In the genomic region with DNA sequence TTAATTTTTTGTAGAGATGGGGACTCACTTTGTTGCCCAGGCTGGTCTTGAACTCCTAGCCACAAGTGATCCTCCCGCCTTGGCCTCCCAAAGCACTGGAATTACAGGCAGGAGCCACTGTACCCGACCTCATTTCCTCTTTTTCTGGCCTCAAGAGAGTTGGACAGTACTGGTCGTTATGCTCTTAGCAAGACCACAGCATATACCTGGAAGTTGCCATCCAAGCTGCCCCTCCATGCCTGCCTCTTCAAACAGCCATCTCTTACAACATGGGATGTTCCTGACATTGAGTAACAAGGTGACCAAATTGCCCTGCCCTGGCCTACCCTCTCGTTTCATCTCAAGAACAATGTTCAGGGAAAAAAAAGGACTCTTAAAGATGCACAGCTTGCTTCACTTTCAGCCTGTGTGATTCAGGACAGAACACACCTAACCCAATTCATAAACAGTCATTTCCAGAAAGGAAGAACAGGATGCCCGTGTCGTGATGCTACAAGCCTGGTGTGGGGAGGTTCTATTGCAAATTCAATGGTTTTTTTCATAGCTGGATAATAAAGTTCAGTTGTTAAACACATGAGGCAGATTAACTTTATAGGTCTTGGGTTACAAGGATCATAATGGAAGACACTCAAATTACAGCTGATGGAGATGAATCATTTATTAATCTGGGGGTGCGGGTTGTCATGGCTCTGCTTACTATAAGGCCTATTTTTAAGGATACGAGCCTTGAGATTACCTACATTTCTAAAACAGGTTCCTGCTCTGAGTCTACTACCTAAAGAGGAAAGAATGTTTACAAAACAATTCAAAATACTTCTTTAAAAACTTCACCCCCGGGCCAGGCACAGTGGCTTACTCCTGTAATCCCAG, we compare ENCODE assay signal across 15 cellular contexts. TPM values are rescaled to one million over a fixed set of nuclear protein-coding genes. Genes with fewer than 3 reads are reported as not detected.
DNase-seq lines count a peak whose midpoint lies in the region; ATAC-seq, FAIRE-seq and TF ChIP-seq lines count a peak whose summit lies in the region.
"Had no signal": no experiment of that assay in that cellular context is flagged by ENCODE, and none has a peak within 500 bp of the region (broad histone marks: within the 10 kb centered on the region; RNA-seq: fewer than 3 reads in every experiment).

No MANE protein-coding gene starts in this region.

- FAIRE-seq in GM12891 (lab: Jason Lieb, UNC), result no peak
- FAIRE-seq: HepG2 had no signal

- no peak for DNase-seq in GM12891 (ENCODE audit: insufficient read length, low spot score)
- peak; percentile 13 for DNase-seq in SKM-1 (lab: John Stamatoyannopoulos, UW; ENCODE audit: unreplicated experiment)
- DNase-seq in GF-D8 (lab: John Stamatoyannopoulos, UW), result no peak
- no peak for DNase-seq in hepatic stellate cell (ENCODE audit: low spot score)
- DNase-seq in GM19238 (ENCODE audit: insufficient read length, low spot score), result no peak
- DNase-seq: activated B cell treated with CpG ODN at 0.5 μM for 24 hours; hippocampal formation; NCI-H146; NCI-H446; stimulated activated CD4-positive, alpha-beta T cell treated with anti-CD3 and anti-CD28 coated beads, Interleukin-15, amount 100 ng/mL, for 24 hours; testis had no signal

- no peak overlapping the region for H3K4me3 ChIP-seq in skin epidermis
- H3K4me3 ChIP-seq: testis had no signal

- H3K27ac ChIP-seq in skin epidermis, result peak overlapping the region in 20 of 21 experiments; percentile 1 to 83 (median 65)
- H3K27ac ChIP-seq: testis had no signal

- peak; percentile 70 for ATAC-seq in esophagus mucosa
- ATAC-seq: HepG2, left lobe of liver had no signal

- no peak for TF ChIP-seq POLR2A in GM12891 (IDR thresholded peaks at IDR 0.05; ENCODE audit: low read depth, low read length)

TF ChIP-seq in GM12891, 5 proteins besides CTCF, POLR2A, EP300 and RAD21:
- 0 out of 2 replicates have a peak, but pooled peaks have one; percentile 21 for TF ChIP-seq SPI1 (IDR thresholded peaks at IDR 0.05; ENCODE audit: low read depth, low read length)
- TF ChIP-seq PAX5 (IDR thresholded peaks at IDR 0.05; ENCODE audit: insufficient read depth, low read length, severe bottlenecking), result no peak

RNA-seq across cellular contexts. Expression of a gene that starts 11.9 kb away (rescaled TPM):
- polyA plus RNA-seq in GM12891 (2012; ENCODE audit: low read depth, missing spikeins), result 10.7 TPM
- total RNA-seq in esophagus mucosa, result 362 TPM

RNA-seq across cellular contexts. Expression of a gene that starts 31.7 kb away (rescaled TPM):
- 8.5 TPM for polyA plus RNA-seq in GM12891 (2012; ENCODE audit: low read depth, missing spikeins)
- 13.1 TPM for total RNA-seq in esophagus mucosa

RNA-seq across cellular contexts. Expression of a gene that starts 35.2 kb away (rescaled TPM):
- polyA plus RNA-seq in GM12891 (2012; ENCODE audit: low read depth, missing spikeins), result not detected
- total RNA-seq in esophagus mucosa, result 7.3 TPM
- total RNA-seq: activated B cell treated with CpG ODN at 0.5 μM for 24 hours had no signal
